Comparison of ENCODE assay signal across 2 cellular contexts in the genomic region with DNA sequence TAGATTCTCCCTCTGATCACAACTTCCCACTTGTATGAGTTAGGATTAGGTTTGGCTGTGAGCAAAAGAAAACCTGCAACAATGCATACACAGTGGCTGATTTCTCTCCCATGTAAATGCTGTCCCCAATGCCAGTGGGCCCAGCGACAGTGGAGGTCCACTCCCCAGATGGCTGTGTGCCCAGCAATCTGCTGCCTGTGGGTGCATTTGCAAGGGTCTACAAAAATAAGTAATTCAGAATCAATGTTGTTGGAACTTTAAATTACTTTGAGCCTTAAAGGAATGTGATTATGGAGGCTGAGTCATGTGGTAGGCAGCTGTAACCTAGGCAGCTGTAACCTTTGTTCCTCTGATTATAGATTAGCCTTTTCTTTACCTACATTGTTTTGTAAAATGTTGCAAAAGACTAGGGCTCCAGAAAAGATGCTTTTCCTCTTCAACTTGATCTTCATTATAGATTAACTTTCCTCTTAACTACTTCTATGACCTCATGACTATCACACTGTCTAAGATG.
A peak's percentile ranks its signal among the peaks of the same experiment; 100 is the strongest.
TF ChIP-seq lines count a peak whose summit lies in the region.

No MANE protein-coding gene starts in this region.

TF ChIP-seq in SK-N-SH, 30 proteins besides CTCF, POLR2A, EP300 and RAD21:
- TF ChIP-seq NRF1 (IDR thresholded peaks at IDR 0.05; ENCODE audit: low read depth, low read length) (no peak), JUND (IDR thresholded peaks at IDR 0.05) (peak; percentile 23; the same call in 1 of the 2 replicates)
- TF ChIP-seq, protein P1, sequence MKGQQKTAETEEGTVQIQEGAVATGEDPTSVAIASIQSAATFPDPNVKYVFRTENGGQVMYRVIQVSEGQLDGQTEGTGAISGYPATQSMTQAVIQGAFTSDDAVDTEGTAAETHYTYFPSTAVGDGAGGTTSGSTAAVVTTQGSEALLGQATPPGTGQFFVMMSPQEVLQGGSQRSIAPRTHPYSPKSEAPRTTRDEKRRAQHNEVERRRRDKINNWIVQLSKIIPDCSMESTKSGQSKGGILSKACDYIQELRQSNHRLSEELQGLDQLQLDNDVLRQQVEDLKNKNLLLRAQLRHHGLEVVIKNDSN (IDR thresholded peaks at IDR 0.05; ENCODE audit: borderline replicate concordance, low read depth), result no peak
- TF ChIP-seq, protein P2, sequence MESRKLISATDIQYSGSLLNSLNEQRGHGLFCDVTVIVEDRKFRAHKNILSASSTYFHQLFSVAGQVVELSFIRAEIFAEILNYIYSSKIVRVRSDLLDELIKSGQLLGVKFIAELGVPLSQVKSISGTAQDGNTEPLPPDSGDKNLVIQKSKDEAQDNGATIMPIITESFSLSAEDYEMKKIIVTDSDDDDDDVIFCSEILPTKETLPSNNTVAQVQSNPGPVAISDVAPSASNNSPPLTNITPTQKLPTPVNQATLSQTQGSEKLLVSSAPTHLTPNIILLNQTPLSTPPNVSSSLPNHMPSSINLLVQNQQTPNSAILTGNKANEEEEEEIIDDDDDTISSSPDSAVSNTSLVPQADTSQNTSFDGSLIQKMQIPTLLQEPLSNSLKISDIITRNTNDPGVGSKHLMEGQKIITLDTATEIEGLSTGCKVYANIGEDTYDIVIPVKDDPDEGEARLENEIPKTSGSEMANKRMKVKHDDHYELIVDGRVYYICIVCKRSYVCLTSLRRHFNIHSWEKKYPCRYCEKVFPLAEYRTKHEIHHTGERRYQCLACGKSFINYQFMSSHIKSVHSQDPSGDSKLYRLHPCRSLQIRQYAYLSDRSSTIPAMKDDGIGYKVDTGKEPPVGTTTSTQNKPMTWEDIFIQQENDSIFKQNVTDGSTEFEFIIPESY (IDR thresholded peaks at IDR 0.05; ENCODE audit: borderline replicate concordance, low read depth), result no peak
TF ChIP-seq in SK-N-SH: peak in this region for 1.

TF ChIP-seq in HepG2, 621 proteins besides CTCF, POLR2A, EP300 and RAD21 (continues in another document):
- TF ChIP-seq HES4 (CRISPR knock-in tag; IDR thresholded peaks at IDR 0.05; ENCODE audit: borderline replicate concordance) (no peak), AKAP8 (CRISPR knock-in tag; IDR thresholded peaks at IDR 0.05) (no peak), ZSCAN22 (CRISPR knock-in tag; IDR thresholded peaks at IDR 0.05) (no peak), ELF3 (CRISPR knock-in tag; IDR thresholded peaks at IDR 0.05) (peak; percentile 38; the same call in 1 of the 2 replicates), IKZF4 (CRISPR knock-in tag; IDR thresholded peaks at IDR 0.05; ENCODE audit: borderline replicate concordance, low read depth, not compliant biosample characterization) (no peak), IRF2 (CRISPR knock-in tag; IDR thresholded peaks at IDR 0.05) (no peak), DNMT1 (CRISPR knock-in tag; IDR thresholded peaks at IDR 0.05) (no peak), NPAS2 (CRISPR knock-in tag; IDR thresholded peaks at IDR 0.05; ENCODE audit: borderline replicate concordance) (no peak), GZF1 (CRISPR knock-in tag; IDR thresholded peaks at IDR 0.05) (no peak), ZNF543 (CRISPR knock-in tag; IDR thresholded peaks at IDR 0.05) (0 out of 2 replicates have a peak, but pooled peaks have one; percentile 38), ZSCAN29 (CRISPR knock-in tag; conservative IDR thresholded peaks at IDR 0.05) (no peak), CEBPG (CRISPR knock-in tag; IDR thresholded peaks at IDR 0.05) (peak; percentile 71), RFX1 (IDR thresholded peaks at IDR 0.05) (peak; percentile 59; the same call in 1 of the 2 replicates), ATAD3A (CRISPR knock-in tag; IDR thresholded peaks at IDR 0.05) (no peak), EZH2 (conservative IDR thresholded peaks at IDR 0.05; ENCODE audit: low read depth, low read length) (no peak), SRSF1 (optimal IDR thresholded peaks at IDR 0.05; ENCODE audit: low read depth, low read length) (no peak), HNF4A (CRISPR knock-in tag; IDR thresholded peaks at IDR 0.05) (peak; percentile 76), MTA3 (CRISPR knock-in tag; IDR thresholded peaks at IDR 0.05) (no peak), ZNF17 (CRISPR knock-in tag; IDR thresholded peaks at IDR 0.05) (no peak), HDAC6 (IDR thresholded peaks at IDR 0.05; ENCODE audit: low read depth, low read length) (no peak), ZNF761 (CRISPR knock-in tag; conservative IDR thresholded peaks at IDR 0.05) (no peak), ESRRA (CRISPR knock-in tag; IDR thresholded peaks at IDR 0.05; ENCODE audit: low read depth) (peak; percentile 46; the same call in 1 of the 2 replicates), MAZ (IDR thresholded peaks at IDR 0.05; ENCODE audit: borderline replicate concordance, low read depth, low read length) (no peak), MAZ (CRISPR knock-in tag; IDR thresholded peaks at IDR 0.05; ENCODE audit: low read depth) (no peak), HDAC1 (CRISPR knock-in tag; IDR thresholded peaks at IDR 0.05) (peak; percentile 45), NR2F6 (IDR thresholded peaks at IDR 0.05) (peak; percentile 58), NR2F6 (CRISPR knock-in tag; IDR thresholded peaks at IDR 0.05) (peak; percentile 48; the same call in 1 of the 2 replicates), ZEB1 (IDR thresholded peaks at IDR 0.05; ENCODE audit: insufficient replicate concordance, low read depth) (no peak), HNRNPLL (IDR thresholded peaks at IDR 0.05; ENCODE audit: low read depth, low read length, poor library complexity, severe bottlenecking) (no peak), ZNF335 (CRISPR knock-in tag; IDR thresholded peaks at IDR 0.05) (no peak), ZNF781 (CRISPR knock-in tag; IDR thresholded peaks at IDR 0.05; ENCODE audit: borderline replicate concordance, not compliant biosample characterization) (no peak), ZFY (CRISPR knock-in tag; IDR thresholded peaks at IDR 0.05) (no peak), NFE2L2 (IDR thresholded peaks at IDR 0.05; ENCODE audit: low read length) (no peak), RFXANK (CRISPR knock-in tag; IDR thresholded peaks at IDR 0.05) (no peak), SOX6 (IDR thresholded peaks at IDR 0.05) (no peak), SOX6 (CRISPR knock-in tag; IDR thresholded peaks at IDR 0.05) (peak; percentile 98), ZNF253 (CRISPR knock-in tag; IDR thresholded peaks at IDR 0.05; ENCODE audit: borderline replicate concordance) (no peak), ZNF878 (CRISPR knock-in tag; IDR thresholded peaks at IDR 0.05) (no peak), MXD4 (CRISPR knock-in tag; IDR thresholded peaks at IDR 0.05) (no peak), FOXJ3 (CRISPR knock-in tag; IDR thresholded peaks at IDR 0.05; ENCODE audit: borderline replicate concordance) (peak; percentile 73; the same call in 1 of the 2 replicates), RARA (CRISPR knock-in tag; IDR thresholded peaks at IDR 0.05) (peak; percentile 60; the same call in 1 of the 2 replicates), ZNF234 (CRISPR knock-in tag; conservative IDR thresholded peaks at IDR 0.05) (no peak), NFIC (IDR thresholded peaks at IDR 0.05; ENCODE audit: low read length) (no peak), ZNF205 (CRISPR knock-in tag; IDR thresholded peaks at IDR 0.05) (no peak), RXRA (CRISPR knock-in tag; IDR thresholded peaks at IDR 0.05) (no peak)
- TF ChIP-seq, protein P3, sequence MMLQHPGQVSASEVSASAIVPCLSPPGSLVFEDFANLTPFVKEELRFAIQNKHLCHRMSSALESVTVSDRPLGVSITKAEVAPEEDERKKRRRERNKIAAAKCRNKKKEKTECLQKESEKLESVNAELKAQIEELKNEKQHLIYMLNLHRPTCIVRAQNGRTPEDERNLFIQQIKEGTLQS (CRISPR knock-in tag; IDR thresholded peaks at IDR 0.05), result peak; percentile 84
- TF ChIP-seq, protein P4, sequence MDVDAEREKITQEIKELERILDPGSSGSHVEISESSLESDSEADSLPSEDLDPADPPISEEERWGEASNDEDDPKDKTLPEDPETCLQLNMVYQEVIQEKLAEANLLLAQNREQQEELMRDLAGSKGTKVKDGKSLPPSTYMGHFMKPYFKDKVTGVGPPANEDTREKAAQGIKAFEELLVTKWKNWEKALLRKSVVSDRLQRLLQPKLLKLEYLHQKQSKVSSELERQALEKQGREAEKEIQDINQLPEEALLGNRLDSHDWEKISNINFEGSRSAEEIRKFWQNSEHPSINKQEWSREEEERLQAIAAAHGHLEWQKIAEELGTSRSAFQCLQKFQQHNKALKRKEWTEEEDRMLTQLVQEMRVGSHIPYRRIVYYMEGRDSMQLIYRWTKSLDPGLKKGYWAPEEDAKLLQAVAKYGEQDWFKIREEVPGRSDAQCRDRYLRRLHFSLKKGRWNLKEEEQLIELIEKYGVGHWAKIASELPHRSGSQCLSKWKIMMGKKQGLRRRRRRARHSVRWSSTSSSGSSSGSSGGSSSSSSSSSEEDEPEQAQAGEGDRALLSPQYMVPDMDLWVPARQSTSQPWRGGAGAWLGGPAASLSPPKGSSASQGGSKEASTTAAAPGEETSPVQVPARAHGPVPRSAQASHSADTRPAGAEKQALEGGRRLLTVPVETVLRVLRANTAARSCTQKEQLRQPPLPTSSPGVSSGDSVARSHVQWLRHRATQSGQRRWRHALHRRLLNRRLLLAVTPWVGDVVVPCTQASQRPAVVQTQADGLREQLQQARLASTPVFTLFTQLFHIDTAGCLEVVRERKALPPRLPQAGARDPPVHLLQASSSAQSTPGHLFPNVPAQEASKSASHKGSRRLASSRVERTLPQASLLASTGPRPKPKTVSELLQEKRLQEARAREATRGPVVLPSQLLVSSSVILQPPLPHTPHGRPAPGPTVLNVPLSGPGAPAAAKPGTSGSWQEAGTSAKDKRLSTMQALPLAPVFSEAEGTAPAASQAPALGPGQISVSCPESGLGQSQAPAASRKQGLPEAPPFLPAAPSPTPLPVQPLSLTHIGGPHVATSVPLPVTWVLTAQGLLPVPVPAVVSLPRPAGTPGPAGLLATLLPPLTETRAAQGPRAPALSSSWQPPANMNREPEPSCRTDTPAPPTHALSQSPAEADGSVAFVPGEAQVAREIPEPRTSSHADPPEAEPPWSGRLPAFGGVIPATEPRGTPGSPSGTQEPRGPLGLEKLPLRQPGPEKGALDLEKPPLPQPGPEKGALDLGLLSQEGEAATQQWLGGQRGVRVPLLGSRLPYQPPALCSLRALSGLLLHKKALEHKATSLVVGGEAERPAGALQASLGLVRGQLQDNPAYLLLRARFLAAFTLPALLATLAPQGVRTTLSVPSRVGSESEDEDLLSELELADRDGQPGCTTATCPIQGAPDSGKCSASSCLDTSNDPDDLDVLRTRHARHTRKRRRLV (CRISPR knock-in tag; IDR thresholded peaks at IDR 0.05), result no peak
- TF ChIP-seq, protein P5, sequence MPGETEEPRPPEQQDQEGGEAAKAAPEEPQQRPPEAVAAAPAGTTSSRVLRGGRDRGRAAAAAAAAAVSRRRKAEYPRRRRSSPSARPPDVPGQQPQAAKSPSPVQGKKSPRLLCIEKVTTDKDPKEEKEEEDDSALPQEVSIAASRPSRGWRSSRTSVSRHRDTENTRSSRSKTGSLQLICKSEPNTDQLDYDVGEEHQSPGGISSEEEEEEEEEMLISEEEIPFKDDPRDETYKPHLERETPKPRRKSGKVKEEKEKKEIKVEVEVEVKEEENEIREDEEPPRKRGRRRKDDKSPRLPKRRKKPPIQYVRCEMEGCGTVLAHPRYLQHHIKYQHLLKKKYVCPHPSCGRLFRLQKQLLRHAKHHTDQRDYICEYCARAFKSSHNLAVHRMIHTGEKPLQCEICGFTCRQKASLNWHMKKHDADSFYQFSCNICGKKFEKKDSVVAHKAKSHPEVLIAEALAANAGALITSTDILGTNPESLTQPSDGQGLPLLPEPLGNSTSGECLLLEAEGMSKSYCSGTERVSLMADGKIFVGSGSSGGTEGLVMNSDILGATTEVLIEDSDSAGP (CRISPR knock-in tag; IDR thresholded peaks at IDR 0.05; ENCODE audit: borderline replicate concordance), result peak; percentile 82; the same call in 1 of the 2 replicates
- TF ChIP-seq, protein P6, sequence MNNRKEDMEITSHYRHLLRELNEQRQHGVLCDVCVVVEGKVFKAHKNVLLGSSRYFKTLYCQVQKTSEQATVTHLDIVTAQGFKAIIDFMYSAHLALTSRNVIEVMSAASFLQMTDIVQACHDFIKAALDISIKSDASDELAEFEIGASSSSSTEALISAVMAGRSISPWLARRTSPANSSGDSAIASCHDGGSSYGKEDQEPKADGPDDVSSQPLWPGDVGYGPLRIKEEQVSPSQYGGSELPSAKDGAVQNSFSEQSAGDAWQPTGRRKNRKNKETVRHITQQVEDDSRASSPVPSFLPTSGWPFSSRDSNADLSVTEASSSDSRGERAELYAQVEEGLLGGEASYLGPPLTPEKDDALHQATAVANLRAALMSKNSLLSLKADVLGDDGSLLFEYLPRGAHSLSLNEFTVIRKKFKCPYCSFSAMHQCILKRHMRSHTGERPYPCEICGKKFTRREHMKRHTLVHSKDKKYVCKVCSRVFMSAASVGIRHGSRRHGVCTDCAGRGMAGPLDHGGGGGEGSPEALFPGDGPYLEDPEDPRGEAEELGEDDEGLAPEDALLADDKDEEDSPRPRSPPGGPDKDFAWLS (CRISPR knock-in tag; IDR thresholded peaks at IDR 0.05; ENCODE audit: borderline replicate concordance), result no peak
- TF ChIP-seq, protein P7, sequence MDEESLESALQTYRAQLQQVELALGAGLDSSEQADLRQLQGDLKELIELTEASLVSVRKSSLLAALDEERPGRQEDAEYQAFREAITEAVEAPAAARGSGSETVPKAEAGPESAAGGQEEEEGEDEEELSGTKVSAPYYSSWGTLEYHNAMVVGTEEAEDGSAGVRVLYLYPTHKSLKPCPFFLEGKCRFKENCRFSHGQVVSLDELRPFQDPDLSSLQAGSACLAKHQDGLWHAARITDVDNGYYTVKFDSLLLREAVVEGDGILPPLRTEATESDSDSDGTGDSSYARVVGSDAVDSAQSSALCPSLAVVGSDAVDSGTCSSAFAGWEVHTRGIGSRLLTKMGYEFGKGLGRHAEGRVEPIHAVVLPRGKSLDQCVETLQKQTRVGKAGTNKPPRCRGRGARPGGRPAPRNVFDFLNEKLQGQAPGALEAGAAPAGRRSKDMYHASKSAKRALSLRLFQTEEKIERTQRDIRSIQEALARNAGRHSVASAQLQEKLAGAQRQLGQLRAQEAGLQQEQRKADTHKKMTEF (CRISPR knock-in tag; IDR thresholded peaks at IDR 0.05), result 0 out of 2 replicates have a peak, but pooled peaks have one; percentile 33
- TF ChIP-seq, protein P8, sequence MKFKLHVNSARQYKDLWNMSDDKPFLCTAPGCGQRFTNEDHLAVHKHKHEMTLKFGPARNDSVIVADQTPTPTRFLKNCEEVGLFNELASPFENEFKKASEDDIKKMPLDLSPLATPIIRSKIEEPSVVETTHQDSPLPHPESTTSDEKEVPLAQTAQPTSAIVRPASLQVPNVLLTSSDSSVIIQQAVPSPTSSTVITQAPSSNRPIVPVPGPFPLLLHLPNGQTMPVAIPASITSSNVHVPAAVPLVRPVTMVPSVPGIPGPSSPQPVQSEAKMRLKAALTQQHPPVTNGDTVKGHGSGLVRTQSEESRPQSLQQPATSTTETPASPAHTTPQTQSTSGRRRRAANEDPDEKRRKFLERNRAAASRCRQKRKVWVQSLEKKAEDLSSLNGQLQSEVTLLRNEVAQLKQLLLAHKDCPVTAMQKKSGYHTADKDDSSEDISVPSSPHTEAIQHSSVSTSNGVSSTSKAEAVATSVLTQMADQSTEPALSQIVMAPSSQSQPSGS (CRISPR knock-in tag; IDR thresholded peaks at IDR 0.05), result peak; percentile 52; the same call in 1 of the 2 replicates
- TF ChIP-seq, protein P9, sequence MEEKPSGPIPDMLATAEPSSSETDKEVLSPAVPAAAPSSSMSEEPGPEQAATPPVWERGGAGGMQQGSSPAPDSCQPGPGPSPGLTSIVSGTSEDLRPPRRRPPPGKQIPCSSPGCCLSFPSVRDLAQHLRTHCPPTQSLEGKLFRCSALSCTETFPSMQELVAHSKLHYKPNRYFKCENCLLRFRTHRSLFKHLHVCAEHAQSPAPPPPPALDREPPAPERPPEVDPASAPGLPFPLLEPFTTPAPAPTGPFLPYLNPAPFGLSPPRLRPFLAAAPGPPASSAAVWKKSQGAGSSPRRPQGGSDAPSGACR (CRISPR knock-in tag; IDR thresholded peaks at IDR 0.05), result peak; percentile 39; the same call in 1 of the 2 replicates
